1 cellular context compared by ENCODE assay signal in genomic region chr4:19913670-19914069, GRCh38.
TF ChIP-seq lines count a peak whose summit lies in the region.

No MANE protein-coding gene starts in this region.

TF ChIP-seq in SK-N-SH treated with all-trans-retinoic acid at 6 μM for 48 hours, 23 proteins besides CTCF, POLR2A, EP300 and RAD21 (continued from another document):
- TF ChIP-seq TSHZ2 (CRISPR knock-in tag; IDR thresholded peaks at IDR 0.05) (no peak), ZNF70 (CRISPR knock-in tag; IDR thresholded peaks at IDR 0.05) (no peak), RARB (CRISPR knock-in tag; IDR thresholded peaks at IDR 0.05) (no peak)
